ENCODE assay signal across 24 cellular contexts in the genomic region with DNA sequence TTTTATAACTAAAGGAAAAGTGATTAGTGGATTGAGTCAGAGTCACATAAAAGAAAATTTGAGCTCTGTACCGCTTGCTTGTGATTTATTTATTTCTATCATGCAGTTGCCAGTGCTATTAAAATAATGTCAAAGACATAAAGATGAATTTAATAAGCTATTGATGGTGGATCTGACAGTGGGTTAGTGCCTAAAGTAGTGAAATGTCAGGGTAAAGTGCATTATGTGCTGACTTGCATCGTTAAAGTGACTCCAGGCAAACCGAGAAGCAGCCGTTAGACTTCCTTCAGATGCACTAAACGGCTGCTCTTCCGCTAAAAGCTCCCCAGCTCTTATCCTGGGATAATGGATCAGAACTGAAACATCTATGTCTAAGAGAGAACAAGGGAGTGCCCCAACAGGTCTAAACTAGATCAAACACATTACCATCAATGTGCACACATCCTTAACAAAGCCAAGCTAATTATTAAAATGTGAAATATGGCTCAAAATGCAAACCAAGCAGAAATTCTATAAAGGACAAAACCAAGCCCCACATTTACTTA.
"Had no signal": no experiment of that assay in that cellular context is flagged by ENCODE, and none has a peak within 500 bp of the region (broad histone marks: within the 10 kb centered on the region; RNA-seq: fewer than 3 reads in every experiment).

No MANE protein-coding gene starts in this region.

- H3K36me3 Mint-ChIP-seq: immature natural killer cell, memory B cell, natural killer cell had no signal

- H3K27me3 Mint-ChIP-seq: memory B cell, progenitor cell of endocrine pancreas had no signal

- H3K4me3 Mint-ChIP-seq: immature natural killer cell; memory B cell; natural killer cell; neural crest cell; stimulated activated naive CD8-positive, alpha-beta T cell treated with anti-CD3 and anti-CD28 coated beads, Interleukin-15, amount 100 ng/mL, for 72 hours had no signal

- H3K36me3 ChIP-seq: neutrophil, right lobe of liver, suprapubic skin, transverse colon, upper lobe of right lung, uterus had no signal

- H3K27ac ChIP-seq: dorsolateral prefrontal cortex, neutrophil, parathyroid adenoma, right lobe of liver, suprapubic skin, transverse colon, upper lobe of right lung, uterus had no signal

- H3K9ac ChIP-seq: parathyroid adenoma had no signal

- H3K9me3 ChIP-seq: neutrophil, right lobe of liver, suprapubic skin, transverse colon, upper lobe of right lung, uterus had no signal

- H3K79me2 ChIP-seq: parathyroid adenoma had no signal

- H3K27ac Mint-ChIP-seq: immature natural killer cell; memory B cell; natural killer cell; progenitor cell of endocrine pancreas; stimulated activated naive CD8-positive, alpha-beta T cell treated with anti-CD3 and anti-CD28 coated beads, Interleukin-15, amount 100 ng/mL, for 72 hours had no signal

- H3K4me1 Mint-ChIP-seq: immature natural killer cell; memory B cell; natural killer cell; neural crest cell; stimulated activated naive CD8-positive, alpha-beta T cell treated with anti-CD3 and anti-CD28 coated beads, Interleukin-15, amount 100 ng/mL, for 72 hours had no signal

- H3K27me3 ChIP-seq: dorsolateral prefrontal cortex, neutrophil, right lobe of liver, suprapubic skin, transverse colon, upper lobe of right lung, uterus had no signal

- H3K4me3 ChIP-seq: dorsolateral prefrontal cortex, lung, right lobe of liver, suprapubic skin, transverse colon, upper lobe of right lung, uterus had no signal

- DNase-seq: dorsolateral prefrontal cortex; effector CD4-positive, alpha-beta T cell; hypothalamus; immature natural killer cell; islet precursor cell; natural killer cell; right lobe of liver; small intestine; stimulated activated CD4-positive, alpha-beta T cell treated with anti-CD3 and anti-CD28 coated beads, Interleukin-12 subunit alpha, Interleukin-12 subunit beta, amount 100 ng/mL, for 4 hours; stimulated activated CD4-positive, alpha-beta T cell treated with anti-CD3 and anti-CD28 coated beads, Interleukin-1b, Interleukin-23, amount 100 ng/mL, for 48 hours; stimulated activated CD4-positive, alpha-beta T cell treated with anti-CD3 and anti-CD28 coated beads, Interleukin-4, amount 100 ng/mL, for 1 hour; stimulated activated CD8-positive, alpha-beta memory T cell treated with anti-CD3 and anti-CD28 coated beads, Interleukin-4, amount 100 ng/mL, for 48 hours; stimulated activated naive CD4-positive, alpha-beta T cell; stimulated activated naive CD8-positive, alpha-beta T cell treated with anti-CD3 and anti-CD28 coated beads, Interleukin-15, amount 100 ng/mL, for 72 hours; transverse colon; upper lobe of right lung; uterus had no signal

- H2AFZ ChIP-seq: parathyroid adenoma had no signal

- H3K9me3 Mint-ChIP-seq: immature natural killer cell, natural killer cell had no signal

- H3K4me1 ChIP-seq: parathyroid adenoma, right lobe of liver, transverse colon, upper lobe of right lung, uterus had no signal
